In genomic region chr3:12895391-12896205, GRCh38 we compare ENCODE assay signal across 12 cellular contexts. TPM values are rescaled to one million over a fixed set of nuclear protein-coding genes. Genes with fewer than 3 reads are reported as not detected.
DNase-seq lines count a peak whose midpoint lies in the region; ATAC-seq and TF ChIP-seq lines count a peak whose summit lies in the region.
"Had no signal": no experiment of that assay in that cellular context is flagged by ENCODE, and none has a peak within 500 bp of the region (broad histone marks: within the 10 kb centered on the region; RNA-seq: fewer than 3 reads in every experiment).

No MANE protein-coding gene starts in this region.

- H3K4me1 ChIP-seq in BLaER1 treated with 17β-estradiol and CSF1 and Interleukin-3, amounts not matched to agents 10 nM and 100 nM: peaks cover 7 to 52% (median 36%) of the 10 kb centered on the region in 10 experiments; a peak in 19 of 20 replicates
- H3K4me1 ChIP-seq in HEK293 (ENCODE audit: control insufficient read depth, insufficient read depth, low read length): no peaks in the 10 kb centered on the region
- peaks cover 12% of the 10 kb centered on the region for H3K4me1 ChIP-seq in testis

- H3K4me3 ChIP-seq in BLaER1 treated with 17β-estradiol and CSF1 and Interleukin-3, amounts not matched to agents 10 nM and 100 nM: no peak overlapping the region
- H3K4me3 ChIP-seq in HEK293 (ENCODE audit: low read depth, low read length): no peak overlapping the region
- H3K4me3 ChIP-seq in testis: no peak overlapping the region
- H3K4me3 ChIP-seq: neural progenitor cell, PC-9 had no signal

- DNase-seq in endothelial cell (ENCODE audit: low spot score) (no peak), mucosa of gallbladder (ENCODE audit: low spot score) (peak; percentile 36), testis (no peak), medulla oblongata (ENCODE audit: extremely low spot score) (no peak), AG08395 (ENCODE audit: low spot score) (no peak)
- DNase-seq: activated CD8-positive, alpha-beta memory T cell treated with anti-CD3 and anti-CD28 coated beads, Interleukin-2, amount 10 ng/mL, durations not matched to agents 7 days and 5 days; PC-9 had no signal

- no peak overlapping the region for H3K27ac Mint-ChIP-seq in endothelial cell (ENCODE audit: unreplicated experiment)
- H3K27ac Mint-ChIP-seq: activated CD8-positive, alpha-beta memory T cell treated with anti-CD3 and anti-CD28 coated beads, Interleukin-2, amount 10 ng/mL, durations not matched to agents 7 days and 5 days; T-helper 1 cell treated with Interleukin-12 subunit alpha and Interleukin-12 subunit beta and Interleukin-4 antibody, amounts not matched to agents 30 μg/mL and 1 μg/mL, for 36 hours had no signal

- no peak overlapping the region for H3K9ac ChIP-seq in BLaER1 treated with 17β-estradiol and CSF1 and Interleukin-3, amounts not matched to agents 10 nM and 100 nM
- H3K9ac ChIP-seq: neural progenitor cell had no signal

- no peak for TF ChIP-seq POLR2A in testis (IDR thresholded peaks at IDR 0.05)

- H3K4me3 Mint-ChIP-seq in endothelial cell (ENCODE audit: unreplicated experiment): peak overlapping the region; percentile 28
- H3K4me3 Mint-ChIP-seq: activated CD8-positive, alpha-beta memory T cell treated with anti-CD3 and anti-CD28 coated beads, Interleukin-2, amount 10 ng/mL, durations not matched to agents 7 days and 5 days; neural progenitor cell; T-helper 1 cell treated with Interleukin-12 subunit alpha and Interleukin-12 subunit beta and Interleukin-4 antibody, amounts not matched to agents 30 μg/mL and 1 μg/mL, for 36 hours had no signal

- H3K36me3 ChIP-seq in BLaER1 treated with 17β-estradiol and CSF1 and Interleukin-3, amounts not matched to agents 10 nM and 100 nM: peaks cover 27 to 41% (median 36%) of the 10 kb centered on the region in 11 experiments
- H3K36me3 ChIP-seq in HEK293 (ENCODE audit: control insufficient read depth in 2 of 2, insufficient read depth in 1 of 2, low read length in 2 of 2) (peaks cover 0 to 23% of the 10 kb centered on the region in 2 experiments; a peak in 1 of 3 replicates), testis (ENCODE audit: low read depth, missing control alignments) (no peaks in the 10 kb centered on the region)
- H3K36me3 ChIP-seq: neural progenitor cell had no signal

- peaks cover 0 to 58% (median 29%) of the 10 kb centered on the region in 11 experiments; a peak in 12 of 22 replicates for H4K20me1 ChIP-seq in BLaER1 treated with 17β-estradiol and CSF1 and Interleukin-3, amounts not matched to agents 10 nM and 100 nM

- H3K9me3 Mint-ChIP-seq in endothelial cell (ENCODE audit: unreplicated experiment): no peaks in the 10 kb centered on the region
- H3K9me3 Mint-ChIP-seq: neural progenitor cell; T-helper 1 cell treated with Interleukin-12 subunit alpha and Interleukin-12 subunit beta and Interleukin-4 antibody, amounts not matched to agents 30 μg/mL and 1 μg/mL, for 36 hours had no signal

- peaks cover 21% of the 10 kb centered on the region for H3K4me1 Mint-ChIP-seq in endothelial cell (ENCODE audit: unreplicated experiment)

- H3K27me3 ChIP-seq in BLaER1 treated with 17β-estradiol and CSF1 and Interleukin-3, amounts not matched to agents 10 nM and 100 nM: peaks cover 0 to 4% (median 3%) of the 10 kb centered on the region in 11 experiments; a peak in 10 of 22 replicates
- H3K27me3 ChIP-seq in testis: no peaks in the 10 kb centered on the region

- ATAC-seq in GM18517 (IDR thresholded peaks at IDR 0.05; ENCODE audit: unreplicated experiment): no peak
- ATAC-seq: activated CD8-positive, alpha-beta memory T cell treated with anti-CD3 and anti-CD28 coated beads, Interleukin-2, amount 10 ng/mL, durations not matched to agents 7 days and 5 days had no signal

- intact Hi-C loops in testis (cut with DNase I; ENCODE audit: low total_unique reads): no loop called here

- CTCF ChIA-PET in HEK293 (lab: Yijun Ruan, JAX): interaction anchor here (0.7 to 1.1 kb wide), 4 partner anchors 28 to 89 kb away, joined by 3 to 4 read pairs (median 4); no protein-coding TSS in a partner anchor

- no peak overlapping the region for H3K27ac ChIP-seq in BLaER1 treated with 17β-estradiol and CSF1 and Interleukin-3, amounts not matched to agents 10 nM and 100 nM
- H3K27ac ChIP-seq in HEK293 (ENCODE audit: extremely low read depth, low read depth, low read length): no peak overlapping the region
- H3K27ac ChIP-seq in testis: peak overlapping the region in 1 of 2 donors; percentile 5
- H3K27ac ChIP-seq: neural progenitor cell, PC-9 had no signal

- H3K36me3 Mint-ChIP-seq in endothelial cell (ENCODE audit: low read depth, unreplicated experiment): peaks cover 15% of the 10 kb centered on the region

- TF ChIP-seq CTCF in HEK293 (tag by site-specific recombination; IDR thresholded peaks at IDR 0.05) (no peak), endothelial cell (IDR thresholded peaks at IDR 0.05; ENCODE audit: unreplicated experiment) (no peak), testis (IDR thresholded peaks at IDR 0.05) (no peak)

- peak overlapping the region in 8 of 11 experiments; percentile 17 to 44 (median 36); a peak in 12 of 22 replicates for H3K4me2 ChIP-seq in BLaER1 treated with 17β-estradiol and CSF1 and Interleukin-3, amounts not matched to agents 10 nM and 100 nM
- H3K4me2 ChIP-seq: neural progenitor cell, PC-9 had no signal

- POLR2A ChIA-PET in HEK293 (lab: Yijun Ruan, JAX): no interaction called here

- no peaks in the 10 kb centered on the region for H3K9me3 ChIP-seq in BLaER1 treated with 17β-estradiol and CSF1 and Interleukin-3, amounts not matched to agents 10 nM and 100 nM (replicated peaks in 1 of 11)
- H3K9me3 ChIP-seq in HEK293 (ENCODE audit: control insufficient read depth, insufficient read depth, low read depth, low read length) (no peaks in the 10 kb centered on the region), testis (no peaks in the 10 kb centered on the region)

- 59 to 68% methylated on average over 14 to 17 of the region's 17 CpGs for WGBS in testis, 2 donors

- peaks cover 30% of the 10 kb centered on the region for H3K27me3 Mint-ChIP-seq in endothelial cell (ENCODE audit: unreplicated experiment)

TF ChIP-seq in HEK293, 187 proteins besides CTCF, POLR2A, EP300 and RAD21:
- TF ChIP-seq ZNF473 (tag by site-specific recombination; IDR thresholded peaks at IDR 0.05): no peak
- TF ChIP-seq, protein P1, sequence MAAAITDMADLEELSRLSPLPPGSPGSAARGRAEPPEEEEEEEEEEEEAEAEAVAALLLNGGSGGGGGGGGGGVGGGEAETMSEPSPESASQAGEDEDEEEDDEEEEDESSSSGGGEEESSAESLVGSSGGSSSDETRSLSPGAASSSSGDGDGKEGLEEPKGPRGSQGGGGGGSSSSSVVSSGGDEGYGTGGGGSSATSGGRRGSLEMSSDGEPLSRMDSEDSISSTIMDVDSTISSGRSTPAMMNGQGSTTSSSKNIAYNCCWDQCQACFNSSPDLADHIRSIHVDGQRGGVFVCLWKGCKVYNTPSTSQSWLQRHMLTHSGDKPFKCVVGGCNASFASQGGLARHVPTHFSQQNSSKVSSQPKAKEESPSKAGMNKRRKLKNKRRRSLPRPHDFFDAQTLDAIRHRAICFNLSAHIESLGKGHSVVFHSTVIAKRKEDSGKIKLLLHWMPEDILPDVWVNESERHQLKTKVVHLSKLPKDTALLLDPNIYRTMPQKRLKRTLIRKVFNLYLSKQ (tag by site-specific recombination; IDR thresholded peaks at IDR 0.05; ENCODE audit: borderline replicate concordance): no peak
- no peak for TF ChIP-seq ZNF121 (tag by site-specific recombination; IDR thresholded peaks at IDR 0.05)
- TF ChIP-seq ZNF394 (tag by site-specific recombination; IDR thresholded peaks at IDR 0.05; ENCODE audit: borderline replicate concordance): no peak
- peak; percentile 50; the same call in 1 of the 2 replicates for TF ChIP-seq ZBTB20 (tag by site-specific recombination; IDR thresholded peaks at IDR 0.05)
- TF ChIP-seq ZNF302 (tag by site-specific recombination; IDR thresholded peaks at IDR 0.05; ENCODE audit: low read depth): no peak
- no peak for TF ChIP-seq GLIS2 (tag by site-specific recombination; IDR thresholded peaks at IDR 0.05)
- TF ChIP-seq ZNF398 (tag by site-specific recombination; IDR thresholded peaks at IDR 0.05): no peak
- TF ChIP-seq ZNF112 (tag by site-specific recombination; IDR thresholded peaks at IDR 0.05): no peak
- TF ChIP-seq, protein P2, sequence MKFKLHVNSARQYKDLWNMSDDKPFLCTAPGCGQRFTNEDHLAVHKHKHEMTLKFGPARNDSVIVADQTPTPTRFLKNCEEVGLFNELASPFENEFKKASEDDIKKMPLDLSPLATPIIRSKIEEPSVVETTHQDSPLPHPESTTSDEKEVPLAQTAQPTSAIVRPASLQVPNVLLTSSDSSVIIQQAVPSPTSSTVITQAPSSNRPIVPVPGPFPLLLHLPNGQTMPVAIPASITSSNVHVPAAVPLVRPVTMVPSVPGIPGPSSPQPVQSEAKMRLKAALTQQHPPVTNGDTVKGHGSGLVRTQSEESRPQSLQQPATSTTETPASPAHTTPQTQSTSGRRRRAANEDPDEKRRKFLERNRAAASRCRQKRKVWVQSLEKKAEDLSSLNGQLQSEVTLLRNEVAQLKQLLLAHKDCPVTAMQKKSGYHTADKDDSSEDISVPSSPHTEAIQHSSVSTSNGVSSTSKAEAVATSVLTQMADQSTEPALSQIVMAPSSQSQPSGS (tag by site-specific recombination; IDR thresholded peaks at IDR 0.05; ENCODE audit: low read depth): 0 out of 2 replicates have a peak, but pooled peaks have one; percentile 20
- TF ChIP-seq ZFP69B (tag by site-specific recombination; IDR thresholded peaks at IDR 0.05): no peak

RNA-seq across cellular contexts. Expression of gene RPL32, which starts 54.2 kb away (rescaled TPM):
- 1,571 TPM for total RNA-seq in endothelial cell (ENCODE audit: unreplicated experiment)
- 975 TPM for total RNA-seq in mucosa of gallbladder
- total RNA-seq in testis: 100 to 1,000 TPM; 435 to 713 TPM
- polyA plus RNA-seq in testis (ENCODE audit: insufficient read depth, low read depth, low replicate concordance): 1,578 TPM
